ENCODE assay signal across 1 cellular context in genomic region chr17:63760771-63761539, GRCh38.
TF ChIP-seq lines count a peak whose summit lies in the region.

No MANE protein-coding gene starts in this region.

TF ChIP-seq in IMR-90, 13 proteins besides CTCF, POLR2A, EP300 and RAD21:
- TF ChIP-seq CHD1 (IDR thresholded peaks at IDR 0.05; ENCODE audit: low read depth, low read length) (no peak), RFX5 (IDR thresholded peaks at IDR 0.05; ENCODE audit: low read depth, low read length) (no peak), MAZ (IDR thresholded peaks at IDR 0.05; ENCODE audit: borderline replicate concordance, low read depth, low read length) (no peak), MAFK (IDR thresholded peaks at IDR 0.05; ENCODE audit: low read depth, low read length) (no peak), RCOR1 (IDR thresholded peaks at IDR 0.05; ENCODE audit: insufficient replicate concordance, low read length) (no peak), MXI1 (IDR thresholded peaks at IDR 0.05; ENCODE audit: borderline replicate concordance, low read depth, low read length) (no peak), USF2 (IDR thresholded peaks at IDR 0.05; ENCODE audit: low read depth, low read length) (no peak), NFE2L2 (IDR thresholded peaks at IDR 0.05; ENCODE audit: low read depth, low read length) (no peak), BHLHE40 (IDR thresholded peaks at IDR 0.05; ENCODE audit: low read depth, low read length) (no peak), FOS (IDR thresholded peaks at IDR 0.05; ENCODE audit: low read depth, low read length) (no peak), CEBPB (IDR thresholded peaks at IDR 0.05; ENCODE audit: low read depth, low read length) (no peak), SMC3 (IDR thresholded peaks at IDR 0.05; ENCODE audit: low read depth, low read length) (no peak), ELK1 (IDR thresholded peaks at IDR 0.05; ENCODE audit: borderline replicate concordance, low read depth, low read length) (no peak)
